Comparison of ENCODE assay signal across 8 cellular contexts in genomic region chr10:26621889-26622681, GRCh38.
DNase-seq lines count a peak whose midpoint lies in the region; ATAC-seq and TF ChIP-seq lines count a peak whose summit lies in the region.

No MANE protein-coding gene starts in this region.

- H3K36me3 ChIP-seq in cardiac muscle cell: no peaks in the 10 kb centered on the region
- no peaks in the 10 kb centered on the region for H3K36me3 ChIP-seq in prostate gland

- in situ Hi-C loops in KBM-7 (cut with MboI; ENCODE audit: low pct_unique_long_range_greater_than_20kb, low sequenced_read_pairs): no loop called here

- ATAC-seq in GM19025 (IDR thresholded peaks at IDR 0.05; ENCODE audit: low read depth, unreplicated experiment) (peak; percentile 61), GM21367 (IDR thresholded peaks at IDR 0.05; ENCODE audit: unreplicated experiment) (no peak)

- H3K9me3 ChIP-seq in cardiac muscle cell (ENCODE audit: low read depth) (no peaks in the 10 kb centered on the region), prostate gland (no peaks in the 10 kb centered on the region)

- no peak for TF ChIP-seq POLR2A in prostate gland (IDR thresholded peaks at IDR 0.05)

- intact Hi-C loops in prostate gland (cut with DNase I): no loop called here

- no peak for TF ChIP-seq CTCF in cardiac muscle cell (IDR thresholded peaks at IDR 0.05; ENCODE audit: low read depth, low read length)
- TF ChIP-seq CTCF in prostate gland (IDR thresholded peaks at IDR 0.05): no peak

- no peaks in the 10 kb centered on the region for H3K4me1 ChIP-seq in cardiac muscle cell (ENCODE audit: low read depth)
- no peaks in the 10 kb centered on the region for H3K4me1 ChIP-seq in prostate gland (replicated peaks)

- no peak overlapping the region for H3K27ac ChIP-seq in cardiac muscle cell
- no peak overlapping the region for H3K27ac ChIP-seq in prostate gland

- peak; percentile 70 for DNase-seq in KBM-7
- DNase-seq in activated T-cell treated with anti-CD3 and anti-CD28 coated beads for 48 hours (ENCODE audit: low read depth): peak; percentile 8
- peak; percentile 15 to 36 for DNase-seq in cardiac muscle cell (ENCODE audit: low read depth in 1 of 2, low spot score in 1 of 2)
- DNase-seq in prostate gland (ENCODE audit: low spot score): peak; percentile 16
- DNase-seq in NCI-H1417 treated with DMSO at 0.1 percent for 48 hours (lab: John Stamatoyannopoulos, UW): no peak
- no peak for DNase-seq in middle frontal gyrus (ENCODE audit: extremely low spot score, low spot score)

- 7% methylated on average over 47 of the region's 47 CpGs for WGBS in prostate gland

- H3K27me3 ChIP-seq in cardiac muscle cell (peaks cover 66% of the 10 kb centered on the region), prostate gland (replicated peaks; ENCODE audit: insufficient read depth) (no peaks in the 10 kb centered on the region)

- peak overlapping the region; percentile 18 for H3K4me3 ChIP-seq in cardiac muscle cell
- peak overlapping the region; percentile 20 to 27 for H3K4me3 ChIP-seq in prostate gland

Comparison
In these comparisons a context has a peak if more than half of its experiments do, and no peak if none do; other contexts are left out.
1. DNase-seq: peak in KBM-7 (single experiment), activated T-cell treated with anti-CD3 and anti-CD28 coated beads for 48 hours (single experiment), cardiac muscle cell (2 of 2) and prostate gland (single experiment); none in NCI-H1417 treated with DMSO at 0.1 percent for 48 hours (single experiment) and middle frontal gyrus (single experiment).